ENCODE assay signal across 25 cellular contexts in the genomic region with DNA sequence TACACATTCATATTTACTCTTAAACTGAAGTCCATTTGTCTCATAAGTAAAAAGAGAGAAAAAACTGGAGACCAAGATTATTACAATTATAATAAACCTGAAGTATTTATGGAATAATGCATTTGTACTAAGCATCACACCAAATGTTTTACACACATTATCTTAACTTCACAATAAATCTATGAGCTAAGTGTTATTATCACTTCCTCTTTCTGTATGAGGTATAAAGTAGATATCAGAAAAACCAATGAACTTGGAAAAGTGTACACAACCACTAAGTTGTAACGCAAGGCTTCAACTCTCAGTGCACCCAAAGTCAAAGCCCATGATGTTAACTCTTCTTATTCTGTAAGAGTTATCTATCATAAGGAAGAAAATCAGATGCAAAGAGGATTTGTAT.
"Had no signal": no experiment of that assay in that cellular context is flagged by ENCODE, and none has a peak within 500 bp of the region (broad histone marks: within the 10 kb centered on the region; RNA-seq: fewer than 3 reads in every experiment).

No MANE protein-coding gene starts in this region.

- H3K4me3 ChIP-seq: colonic mucosa, coronary artery, dorsolateral prefrontal cortex, esophagus muscularis mucosa, esophagus squamous epithelium, gastrocnemius medialis, gastroesophageal sphincter, heart left ventricle, heart right ventricle had no signal

- H3K36me3 ChIP-seq: colonic mucosa, esophagus muscularis mucosa, esophagus squamous epithelium, gastrocnemius medialis, gastroesophageal sphincter, heart left ventricle, heart right ventricle had no signal

- H3K27ac ChIP-seq: colonic mucosa, coronary artery, dorsolateral prefrontal cortex, esophagus muscularis mucosa, foreskin keratinocyte, gastrocnemius medialis, gastroesophageal sphincter, heart left ventricle, heart right ventricle had no signal

- H3K27me3 ChIP-seq: colonic mucosa, esophagus muscularis mucosa, esophagus squamous epithelium, foreskin keratinocyte, gastrocnemius medialis, gastroesophageal sphincter, heart left ventricle, heart right ventricle had no signal

- H3K9me3 Mint-ChIP-seq: dendritic cell treated with granulocyte-macrophage colony-stimulating factor and Interleukin-4, amounts not matched to agents 40 ng/mL and 50 ng/mL, for 4 days; endodermal cell had no signal

- H3K4me3 Mint-ChIP-seq: dendritic cell treated with granulocyte-macrophage colony-stimulating factor and Interleukin-4, amounts not matched to agents 40 ng/mL and 50 ng/mL, for 4 days; effector memory CD8-positive, alpha-beta T cell; endodermal cell had no signal

- H3K9me3 ChIP-seq: colonic mucosa, esophagus muscularis mucosa, esophagus squamous epithelium, gastrocnemius medialis, gastroesophageal sphincter, heart left ventricle, heart right ventricle had no signal

- DNase-seq: colonic mucosa; cortex of kidney; dermis blood vessel endothelial cell; dorsolateral prefrontal cortex; effector CD4-positive, alpha-beta T cell; effector CD8-positive, alpha-beta T cell; effector memory CD4-positive, alpha-beta T cell; effector memory CD8-positive, alpha-beta T cell; erythroblast; esophagus squamous epithelium; foreskin fibroblast; foreskin keratinocyte; gastrocnemius medialis; glutamatergic neuron; heart left ventricle; heart right ventricle had no signal

- FAIRE-seq: colon, endometrium, endothelial cell of umbilical vein, frontal cortex had no signal

- H3K4me1 ChIP-seq: colonic mucosa, esophagus muscularis mucosa, gastrocnemius medialis, gastroesophageal sphincter, heart left ventricle, heart right ventricle had no signal

- ATAC-seq: effector memory CD8-positive, alpha-beta T cell; gastrocnemius medialis; heart left ventricle; heart right ventricle had no signal

- H3K27me3 Mint-ChIP-seq: dendritic cell treated with granulocyte-macrophage colony-stimulating factor and Interleukin-4, amounts not matched to agents 40 ng/mL and 50 ng/mL, for 4 days had no signal

- H3K27ac Mint-ChIP-seq: dendritic cell treated with granulocyte-macrophage colony-stimulating factor and Interleukin-4, amounts not matched to agents 40 ng/mL and 50 ng/mL, for 4 days; effector memory CD8-positive, alpha-beta T cell had no signal
